In the genomic region with DNA sequence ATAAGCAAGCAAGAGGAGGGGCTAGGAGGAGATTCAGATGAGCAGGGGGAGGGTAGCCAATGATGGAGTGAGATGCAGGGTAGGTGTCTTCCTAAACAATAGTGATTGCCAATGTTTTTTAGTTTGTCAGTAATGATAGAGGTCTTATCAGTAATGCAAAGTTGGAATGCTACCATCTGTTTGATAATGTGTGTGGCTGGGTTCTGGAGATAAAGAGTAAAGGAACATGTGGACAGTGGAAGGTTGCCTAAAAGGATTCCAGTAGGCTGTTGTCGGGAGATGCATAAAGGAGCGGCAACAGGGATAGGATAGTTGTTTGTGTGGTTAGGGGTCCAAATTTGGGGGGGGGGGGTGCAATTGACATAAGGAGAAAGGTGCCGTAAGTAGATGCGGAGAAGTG, we compare ENCODE assay signal across 1 cellular context.
A peak's percentile ranks its signal among the peaks of the same experiment; 100 is the strongest.
TF ChIP-seq lines count a peak whose summit lies in the region.

No MANE protein-coding gene starts in this region.

TF ChIP-seq in K562, 482 proteins besides CTCF, POLR2A, EP300 and RAD21 (continued from another document):
- TF ChIP-seq, protein P1, sequence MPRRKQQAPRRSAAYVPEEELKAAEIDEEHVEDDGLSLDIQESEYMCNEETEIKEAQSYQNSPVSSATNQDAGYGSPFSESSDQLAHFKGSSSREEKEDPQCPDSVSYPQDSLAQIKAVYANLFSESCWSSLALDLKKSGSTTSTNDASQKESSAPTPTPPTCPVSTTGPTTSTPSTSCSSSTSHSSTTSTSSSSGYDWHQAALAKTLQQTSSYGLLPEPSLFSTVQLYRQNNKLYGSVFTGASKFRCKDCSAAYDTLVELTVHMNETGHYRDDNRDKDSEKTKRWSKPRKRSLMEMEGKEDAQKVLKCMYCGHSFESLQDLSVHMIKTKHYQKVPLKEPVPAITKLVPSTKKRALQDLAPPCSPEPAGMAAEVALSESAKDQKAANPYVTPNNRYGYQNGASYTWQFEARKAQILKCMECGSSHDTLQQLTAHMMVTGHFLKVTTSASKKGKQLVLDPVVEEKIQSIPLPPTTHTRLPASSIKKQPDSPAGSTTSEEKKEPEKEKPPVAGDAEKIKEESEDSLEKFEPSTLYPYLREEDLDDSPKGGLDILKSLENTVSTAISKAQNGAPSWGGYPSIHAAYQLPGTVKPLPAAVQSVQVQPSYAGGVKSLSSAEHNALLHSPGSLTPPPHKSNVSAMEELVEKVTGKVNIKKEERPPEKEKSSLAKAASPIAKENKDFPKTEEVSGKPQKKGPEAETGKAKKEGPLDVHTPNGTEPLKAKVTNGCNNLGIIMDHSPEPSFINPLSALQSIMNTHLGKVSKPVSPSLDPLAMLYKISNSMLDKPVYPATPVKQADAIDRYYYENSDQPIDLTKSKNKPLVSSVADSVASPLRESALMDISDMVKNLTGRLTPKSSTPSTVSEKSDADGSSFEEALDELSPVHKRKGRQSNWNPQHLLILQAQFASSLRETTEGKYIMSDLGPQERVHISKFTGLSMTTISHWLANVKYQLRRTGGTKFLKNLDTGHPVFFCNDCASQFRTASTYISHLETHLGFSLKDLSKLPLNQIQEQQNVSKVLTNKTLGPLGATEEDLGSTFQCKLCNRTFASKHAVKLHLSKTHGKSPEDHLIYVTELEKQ (CRISPR knock-in tag; IDR thresholded peaks at IDR 0.05), result no peak
- no peak for TF ChIP-seq HNRNPH1 (optimal IDR thresholded peaks at IDR 0.05; ENCODE audit: low read depth, low read length)
- TF ChIP-seq RCOR1 (IDR thresholded peaks at IDR 0.05; ENCODE audit: borderline replicate concordance in 1 of 2, low read depth in 2 of 2, low read length in 2 of 2), result 0 out of 4 replicates have a peak, but pooled peaks of 1 of the 2 experiments have one; percentile 25
- no peak for TF ChIP-seq SMARCA5 (IDR thresholded peaks at IDR 0.05)
- no peak for TF ChIP-seq GTF2E2 (tag; IDR thresholded peaks at IDR 0.05)
- TF ChIP-seq DPF2 (IDR thresholded peaks at IDR 0.05), result 0 out of 2 replicates have a peak, but pooled peaks have one; percentile 17
- TF ChIP-seq KLF1 (tag; IDR thresholded peaks at IDR 0.05), result no peak
- TF ChIP-seq, protein P2, sequence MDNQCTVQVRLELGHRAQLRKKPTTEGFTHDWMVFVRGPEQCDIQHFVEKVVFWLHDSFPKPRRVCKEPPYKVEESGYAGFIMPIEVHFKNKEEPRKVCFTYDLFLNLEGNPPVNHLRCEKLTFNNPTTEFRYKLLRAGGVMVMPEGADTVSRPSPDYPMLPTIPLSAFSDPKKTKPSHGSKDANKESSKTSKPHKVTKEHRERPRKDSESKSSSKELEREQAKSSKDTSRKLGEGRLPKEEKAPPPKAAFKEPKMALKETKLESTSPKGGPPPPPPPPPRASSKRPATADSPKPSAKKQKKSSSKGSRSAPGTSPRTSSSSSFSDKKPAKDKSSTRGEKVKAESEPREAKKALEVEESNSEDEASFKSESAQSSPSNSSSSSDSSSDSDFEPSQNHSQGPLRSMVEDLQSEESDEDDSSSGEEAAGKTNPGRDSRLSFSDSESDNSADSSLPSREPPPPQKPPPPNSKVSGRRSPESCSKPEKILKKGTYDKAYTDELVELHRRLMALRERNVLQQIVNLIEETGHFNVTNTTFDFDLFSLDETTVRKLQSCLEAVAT (IDR thresholded peaks at IDR 0.05), result no peak
- TF ChIP-seq ZNF766 (CRISPR knock-in tag; conservative IDR thresholded peaks at IDR 0.05), result peak; percentile 71
- TF ChIP-seq RBFOX2 (IDR thresholded peaks at IDR 0.05; ENCODE audit: low read depth, low read length), result no peak
- TF ChIP-seq MAFG (tag; conservative IDR thresholded peaks at IDR 0.05), result no peak
- TF ChIP-seq SOX6 (IDR thresholded peaks at IDR 0.05), result peak; percentile 87
- TF ChIP-seq FOXK2 (conservative IDR thresholded peaks at IDR 0.05 in 1 of 2, IDR thresholded peaks at IDR 0.05 in 1 of 2; ENCODE audit: low read depth in 2 of 2), result no peak
- TF ChIP-seq CBFA2T2 (conservative IDR thresholded peaks at IDR 0.05), result peak; percentile 85
- no peak for TF ChIP-seq PPARD (CRISPR knock-in tag; IDR thresholded peaks at IDR 0.05)
- no peak for TF ChIP-seq ZNF324 (CRISPR knock-in tag; IDR thresholded peaks at IDR 0.05)
- no peak for TF ChIP-seq CSDE1 (IDR thresholded peaks at IDR 0.05)
- TF ChIP-seq NRF1 (conservative IDR thresholded peaks at IDR 0.05 in 1 of 2, IDR thresholded peaks at IDR 0.05 in 1 of 2), result no peak
- TF ChIP-seq, protein P3, sequence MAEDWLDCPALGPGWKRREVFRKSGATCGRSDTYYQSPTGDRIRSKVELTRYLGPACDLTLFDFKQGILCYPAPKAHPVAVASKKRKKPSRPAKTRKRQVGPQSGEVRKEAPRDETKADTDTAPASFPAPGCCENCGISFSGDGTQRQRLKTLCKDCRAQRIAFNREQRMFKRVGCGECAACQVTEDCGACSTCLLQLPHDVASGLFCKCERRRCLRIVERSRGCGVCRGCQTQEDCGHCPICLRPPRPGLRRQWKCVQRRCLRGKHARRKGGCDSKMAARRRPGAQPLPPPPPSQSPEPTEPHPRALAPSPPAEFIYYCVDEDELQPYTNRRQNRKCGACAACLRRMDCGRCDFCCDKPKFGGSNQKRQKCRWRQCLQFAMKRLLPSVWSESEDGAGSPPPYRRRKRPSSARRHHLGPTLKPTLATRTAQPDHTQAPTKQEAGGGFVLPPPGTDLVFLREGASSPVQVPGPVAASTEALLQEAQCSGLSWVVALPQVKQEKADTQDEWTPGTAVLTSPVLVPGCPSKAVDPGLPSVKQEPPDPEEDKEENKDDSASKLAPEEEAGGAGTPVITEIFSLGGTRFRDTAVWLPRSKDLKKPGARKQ (CRISPR knock-in tag; IDR thresholded peaks at IDR 0.05), result no peak
- no peak for TF ChIP-seq RBM39 (optimal IDR thresholded peaks at IDR 0.05; ENCODE audit: low read depth, low read length)
- TF ChIP-seq ATF7 (IDR thresholded peaks at IDR 0.05), result no peak
- no peak for TF ChIP-seq ZNF76 (CRISPR knock-in tag; IDR thresholded peaks at IDR 0.05; ENCODE audit: borderline replicate concordance)
- no peak for TF ChIP-seq MTA1 (IDR thresholded peaks at IDR 0.05; ENCODE audit: borderline replicate concordance)
- peak; percentile 83 for TF ChIP-seq CBFA2T3 (IDR thresholded peaks at IDR 0.05)
- peak; percentile 61 for TF ChIP-seq NFIC (IDR thresholded peaks at IDR 0.05)
- no peak for TF ChIP-seq ZNF57 (CRISPR knock-in tag; IDR thresholded peaks at IDR 0.05)
- no peak for TF ChIP-seq HDAC2 (IDR thresholded peaks at IDR 0.05)
- no peak for TF ChIP-seq NFE2L1 (tag; IDR thresholded peaks at IDR 0.05; ENCODE audit: borderline replicate concordance, low read depth)
- peak; percentile 82 for TF ChIP-seq KLF16 (IDR thresholded peaks at IDR 0.05)
- no peak for TF ChIP-seq NR4A1 (CRISPR knock-in tag; IDR thresholded peaks at IDR 0.05)
- no peak for TF ChIP-seq NR4A1 (tag; IDR thresholded peaks at IDR 0.05)
